Comparison of ENCODE assay signal across 21 cellular contexts in genomic region chr15:27623560-27624305, GRCh38.
"Had no signal": no experiment of that assay in that cellular context is flagged by ENCODE, and none has a peak within 500 bp of the region (broad histone marks: within the 10 kb centered on the region; RNA-seq: fewer than 3 reads in every experiment).

No MANE protein-coding gene starts in this region.

- H3K27ac Mint-ChIP-seq: activated CD4-positive, alpha-beta T cell treated with anti-CD3 and anti-CD28 coated beads for 36 hours; activated CD8-positive, alpha-beta T cell treated with anti-CD3 and anti-CD28 coated beads, Interleukin-2, amount 10 ng/mL, durations not matched to agents 7 days and 5 days; activated naive CD8-positive, alpha-beta T cell; activated T-cell treated with anti-CD3 and anti-CD28 coated beads, Interleukin-2, amount 50 U/mL, for 72 hours; stimulated activated naive CD8-positive, alpha-beta T cell treated with anti-CD3 and anti-CD28 coated beads, Interleukin-15, amount 100 ng/mL, for 72 hours; type B pancreatic cell had no signal

- ATAC-seq: activated CD4-positive, alpha-beta T cell treated with anti-CD3 and anti-CD28 coated beads for 36 hours; activated CD8-positive, alpha-beta T cell treated with anti-CD3 and anti-CD28 coated beads, Interleukin-2, amount 10 ng/mL, durations not matched to agents 7 days and 5 days; activated T-cell treated with anti-CD3 and anti-CD28 coated beads, Interleukin-2, amount 50 U/mL, for 72 hours; gastroesophageal sphincter; left lobe of liver; sciatic nerve; stimulated activated naive CD8-positive, alpha-beta T cell treated with anti-CD3 and anti-CD28 coated beads, Interleukin-15, amount 100 ng/mL, for 72 hours had no signal

- H3K4me1 Mint-ChIP-seq: activated CD4-positive, alpha-beta T cell treated with anti-CD3 and anti-CD28 coated beads for 36 hours; naive B cell; stimulated activated naive CD8-positive, alpha-beta T cell treated with anti-CD3 and anti-CD28 coated beads, Interleukin-15, amount 100 ng/mL, for 72 hours had no signal

- DNase-seq: activated CD4-positive, alpha-beta T cell treated with anti-CD3 and anti-CD28 coated beads for 36 hours; activated CD8-positive, alpha-beta memory T cell treated with anti-CD3 and anti-CD28 coated beads, Interleukin-2, amount 50 U/mL, for 4 hours; activated CD8-positive, alpha-beta T cell treated with anti-CD3 and anti-CD28 coated beads, Interleukin-2, amount 10 ng/mL, durations not matched to agents 7 days and 5 days; activated gamma-delta T cell treated with Interleukin-2 at 50 U/mL for 16 hours; activated T-cell treated with anti-CD3 and anti-CD28 coated beads, Interleukin-2, amount 50 U/mL, for 72 hours; amniotic stem cell; dorsolateral prefrontal cortex; erythroblast; hippocampal formation; mammary epithelial cell; naive B cell; ovary; spleen; stimulated activated CD4-positive, alpha-beta T cell treated with anti-CD3 and anti-CD28 coated beads, Interleukin-1b, Interleukin-23, amount 100 ng/mL, for 48 hours; stimulated activated naive CD8-positive, alpha-beta T cell treated with anti-CD3 and anti-CD28 coated beads, Interleukin-15, amount 100 ng/mL, for 72 hours; WERI-Rb-1 had no signal

- H3K36me3 Mint-ChIP-seq: activated naive CD8-positive, alpha-beta T cell; type B pancreatic cell had no signal

- H3K27me3 Mint-ChIP-seq: activated CD4-positive, alpha-beta T cell treated with anti-CD3 and anti-CD28 coated beads for 36 hours; activated naive CD8-positive, alpha-beta T cell; naive B cell; stimulated activated naive CD8-positive, alpha-beta T cell treated with anti-CD3 and anti-CD28 coated beads, Interleukin-15, amount 100 ng/mL, for 72 hours had no signal

- H3K4me3 Mint-ChIP-seq: activated CD4-positive, alpha-beta T cell treated with anti-CD3 and anti-CD28 coated beads for 36 hours; activated CD8-positive, alpha-beta T cell treated with anti-CD3 and anti-CD28 coated beads, Interleukin-2, amount 10 ng/mL, durations not matched to agents 7 days and 5 days; activated naive CD8-positive, alpha-beta T cell; activated T-cell treated with anti-CD3 and anti-CD28 coated beads, Interleukin-2, amount 50 U/mL, for 72 hours; stimulated activated naive CD8-positive, alpha-beta T cell treated with anti-CD3 and anti-CD28 coated beads, Interleukin-15, amount 100 ng/mL, for 72 hours; type B pancreatic cell had no signal
